Comparison of ENCODE assay signal across 18 cellular contexts in genomic region chr12:18323159-18323558, GRCh38.
DNase-seq lines count a peak whose midpoint lies in the region; TF ChIP-seq lines count a peak whose summit lies in the region.
"Had no signal": no experiment of that assay in that cellular context is flagged by ENCODE, and none has a peak within 500 bp of the region (broad histone marks: within the 10 kb centered on the region; RNA-seq: fewer than 3 reads in every experiment).

No MANE protein-coding gene starts in this region.

- no peak overlapping the region for H3K4me2 ChIP-seq in neuronal stem cell (ENCODE audit: insufficient read depth, low read length, poor library complexity, severe bottlenecking)

- H3K27me3 ChIP-seq in MG63 (no peaks in the 10 kb centered on the region), endodermal cell (ENCODE audit: control insufficient read depth, insufficient read depth, low read length, poor library complexity, severe bottlenecking) (no peaks in the 10 kb centered on the region), neuronal stem cell (ENCODE audit: control insufficient read depth in 3 of 3, insufficient read depth in 3 of 3, low read depth in 1 of 3, low read length in 3 of 3) (no peaks in the 10 kb centered on the region)
- H3K27me3 ChIP-seq in CD4-positive, alpha-beta memory T cell (ENCODE audit: insufficient read depth, low read length), result no peaks in the 10 kb centered on the region
- H3K27me3 ChIP-seq: gastroesophageal sphincter had no signal

- H3K27ac Mint-ChIP-seq in endodermal cell, result peak overlapping the region; percentile 19
- H3K27ac Mint-ChIP-seq in activated CD4-positive, alpha-beta memory T cell treated with anti-CD3 and anti-CD28 coated beads for 36 hours, result no peak overlapping the region
- no peak overlapping the region for H3K27ac Mint-ChIP-seq in CD4-positive, alpha-beta memory T cell

- H3K27ac ChIP-seq in endodermal cell (ENCODE audit: low read depth, low read length), result no peak overlapping the region
- H3K27ac ChIP-seq in neuronal stem cell (replicated peaks; ENCODE audit: low read length), result no peak overlapping the region
- H3K27ac ChIP-seq in CD4-positive, alpha-beta memory T cell (ENCODE audit: low read depth, low read length), result no peak overlapping the region
- H3K27ac ChIP-seq: coronary artery, gastroesophageal sphincter had no signal

- H4K91ac ChIP-seq in neuronal stem cell (ENCODE audit: low read depth, low read length, poor library complexity), result no peak overlapping the region

- no peak for TF ChIP-seq CTCF in endodermal cell (conservative IDR thresholded peaks at IDR 0.05)

- no peak overlapping the region for H2AK5ac ChIP-seq in neuronal stem cell (ENCODE audit: low read depth, low read length)

- H3K4me1 ChIP-seq in endodermal cell (ENCODE audit: control insufficient read depth, insufficient read depth, low read length) (no peaks in the 10 kb centered on the region), neuronal stem cell (ENCODE audit: control insufficient read depth in 2 of 2, insufficient read depth in 1 of 2, low read depth in 1 of 2, low read length in 2 of 2) (peaks cover 1 to 3% of the 10 kb centered on the region in 2 donors)
- no peaks in the 10 kb centered on the region for H3K4me1 ChIP-seq in CD4-positive, alpha-beta memory T cell (ENCODE audit: insufficient read depth, low read length)
- H3K4me1 ChIP-seq: gastroesophageal sphincter had no signal

- no peak overlapping the region for H3K4me3 Mint-ChIP-seq in endodermal cell
- H3K4me3 Mint-ChIP-seq in activated CD4-positive, alpha-beta memory T cell treated with anti-CD3 and anti-CD28 coated beads for 36 hours, result no peak overlapping the region
- no peak overlapping the region for H3K4me3 Mint-ChIP-seq in CD4-positive, alpha-beta memory T cell

- H3K4me3 ChIP-seq in MG63 (no peak overlapping the region), endodermal cell (ENCODE audit: low read length) (no peak overlapping the region), neuronal stem cell (ENCODE audit: low read length in 2 of 2) (no peak overlapping the region)
- no peak overlapping the region for H3K4me3 ChIP-seq in CD4-positive, alpha-beta memory T cell (ENCODE audit: low read length in 2 of 2)
- H3K4me3 ChIP-seq: coronary artery, gastroesophageal sphincter had no signal

- H3K79me1 ChIP-seq in neuronal stem cell (ENCODE audit: low read depth, low read length), result no peaks in the 10 kb centered on the region

- H2AFZ ChIP-seq in neuronal stem cell (ENCODE audit: low read length), result peak overlapping the region; percentile 61

- H3K36me3 ChIP-seq in MG63 (no peaks in the 10 kb centered on the region), endodermal cell (ENCODE audit: control insufficient read depth, insufficient read depth, low read length) (no peaks in the 10 kb centered on the region), neuronal stem cell (replicated peaks in 1 of 2; ENCODE audit: control insufficient read depth in 2 of 2, insufficient read depth in 2 of 2, low read length in 2 of 2) (no peaks in the 10 kb centered on the region)
- no peaks in the 10 kb centered on the region for H3K36me3 ChIP-seq in CD4-positive, alpha-beta memory T cell (ENCODE audit: insufficient read depth, low read length)
- H3K36me3 ChIP-seq: gastroesophageal sphincter had no signal

- H3K9me3 ChIP-seq in MG63, result no peaks in the 10 kb centered on the region
- H3K9me3 ChIP-seq in endodermal cell (ENCODE audit: control insufficient read depth, low read length), result no peaks in the 10 kb centered on the region
- H3K9me3 ChIP-seq in neuronal stem cell (replicated peaks in 1 of 2; ENCODE audit: control insufficient read depth in 2 of 2, insufficient read depth in 1 of 2, low read depth in 1 of 2, low read length in 2 of 2), result no peaks in the 10 kb centered on the region
- H3K9me3 ChIP-seq in CD4-positive, alpha-beta memory T cell (ENCODE audit: control insufficient read depth in 1 of 2, low read length in 2 of 2), result no peaks in the 10 kb centered on the region
- H3K9me3 ChIP-seq: gastroesophageal sphincter had no signal

- no peaks in the 10 kb centered on the region for H3K9me3 Mint-ChIP-seq in endodermal cell
- peaks cover 5% of the 10 kb centered on the region for H3K9me3 Mint-ChIP-seq in activated CD4-positive, alpha-beta memory T cell treated with anti-CD3 and anti-CD28 coated beads for 36 hours
- peaks cover 0 to 7% (median 2%) of the 10 kb centered on the region in 8 donors for H3K9me3 Mint-ChIP-seq in CD4-positive, alpha-beta memory T cell

- no peak overlapping the region for H4K8ac ChIP-seq in neuronal stem cell (ENCODE audit: low read depth, low read length)

- H2BK120ac ChIP-seq in neuronal stem cell (ENCODE audit: low read depth, low read length), result no peak overlapping the region

- H3K23ac ChIP-seq in neuronal stem cell (ENCODE audit: low read depth, low read length, poor library complexity), result no peak overlapping the region

- no peak overlapping the region for H2BK12ac ChIP-seq in neuronal stem cell (ENCODE audit: low read length)

- intact Hi-C loops in activated CD4-positive, alpha-beta memory T cell treated with anti-CD3 and anti-CD28 coated beads for 36 hours (cut with micrococcal nuclease), result no loop called here
- intact Hi-C loops in CD4-positive, alpha-beta memory T cell (cut with micrococcal nuclease), result no loop called here

- no peak overlapping the region for H3K18ac ChIP-seq in neuronal stem cell (ENCODE audit: low read length)

- H2BK5ac ChIP-seq in neuronal stem cell (ENCODE audit: low read length), result no peak overlapping the region

- DNase-seq in AG20443 (ENCODE audit: low spot score) (peak; percentile 56), MG63 (peak; percentile 78), endodermal cell (no peak), neuronal stem cell (ENCODE audit: low spot score) (no peak), NCI-H748 (lab: John Stamatoyannopoulos, UW; ENCODE audit: unreplicated experiment) (no peak), SIG-M5 treated with dmso at 0.1 percent for 504 hours (lab: John Stamatoyannopoulos, UW; ENCODE audit: unreplicated experiment) (no peak)
- DNase-seq in activated CD4-positive, alpha-beta memory T cell treated with anti-CD3 and anti-CD28 coated beads for 36 hours, result no peak
- no peak for DNase-seq in CD4-positive, alpha-beta memory T cell
- DNase-seq: activated CD4-positive, alpha-beta T cell treated with anti-CD3 and anti-CD28 coated beads, Interleukin-2, amount 50 U/mL, for 48 hours; activated naive CD4-positive, alpha-beta T cell; aorta; NCI-H187; nucleus accumbens; right cardiac atrium; stimulated activated naive CD4-positive, alpha-beta T cell treated with Interleukin-2 at 50 U/mL for 16 hours; trophoblast cell had no signal

- POLR2A ChIA-PET in activated CD4-positive, alpha-beta memory T cell treated with anti-CD3 and anti-CD28 coated beads for 36 hours (lab: Charles Lee), result no interaction called here
- POLR2A ChIA-PET in CD4-positive, alpha-beta memory T cell (lab: Charles Lee; ENCODE audit: partially characterized antibody), result no interaction called here

- CTCF ChIA-PET in activated CD4-positive, alpha-beta memory T cell treated with anti-CD3 and anti-CD28 coated beads for 36 hours (lab: Charles Lee), result no interaction called here
- CTCF ChIA-PET in CD4-positive, alpha-beta memory T cell (lab: Charles Lee; ENCODE audit: partially characterized antibody), result no interaction called here

- H3K4me1 Mint-ChIP-seq in endodermal cell, result no peaks in the 10 kb centered on the region
- H3K4me1 Mint-ChIP-seq in activated CD4-positive, alpha-beta memory T cell treated with anti-CD3 and anti-CD28 coated beads for 36 hours (ENCODE audit: low read depth), result no peaks in the 10 kb centered on the region
- no peaks in the 10 kb centered on the region for H3K4me1 Mint-ChIP-seq in CD4-positive, alpha-beta memory T cell

- H3K4ac ChIP-seq in neuronal stem cell (ENCODE audit: low read length), result no peak overlapping the region

- no peaks in the 10 kb centered on the region for H3K27me3 Mint-ChIP-seq in endodermal cell (ENCODE audit: insufficient read depth)
- no peaks in the 10 kb centered on the region for H3K27me3 Mint-ChIP-seq in activated CD4-positive, alpha-beta memory T cell treated with anti-CD3 and anti-CD28 coated beads for 36 hours
- no peaks in the 10 kb centered on the region for H3K27me3 Mint-ChIP-seq in CD4-positive, alpha-beta memory T cell

- H3K9ac ChIP-seq in endodermal cell (ENCODE audit: extremely low read depth, low read length, poor library complexity, severe bottlenecking) (no peak overlapping the region), neuronal stem cell (ENCODE audit: low read depth, low read length, poor library complexity) (no peak overlapping the region)

- no peak overlapping the region for H2BK15ac ChIP-seq in neuronal stem cell (ENCODE audit: low read length)

- H3K14ac ChIP-seq in neuronal stem cell (ENCODE audit: low read length), result no peak overlapping the region

- no peaks in the 10 kb centered on the region for H3K36me3 Mint-ChIP-seq in endodermal cell (ENCODE audit: low read depth)
- H3K36me3 Mint-ChIP-seq in activated CD4-positive, alpha-beta memory T cell treated with anti-CD3 and anti-CD28 coated beads for 36 hours, result no peaks in the 10 kb centered on the region
- H3K36me3 Mint-ChIP-seq in CD4-positive, alpha-beta memory T cell, result no peaks in the 10 kb centered on the region

Comparison
In these comparisons a context has a peak if more than half of its experiments do, and no peak if none do; other contexts are left out.
1. DNase-seq: peak in AG20443 (single experiment) and MG63 (single experiment); none in endodermal cell (single experiment), neuronal stem cell (single experiment), activated CD4-positive, alpha-beta memory T cell treated with anti-CD3 and anti-CD28 coated beads for 36 hours (single experiment), NCI-H748 (single experiment), CD4-positive, alpha-beta memory T cell (0 of 5) and SIG-M5 treated with dmso at 0.1 percent for 504 hours (single experiment).